Comparison of ENCODE assay signal across 1 cellular context in the genomic region with DNA sequence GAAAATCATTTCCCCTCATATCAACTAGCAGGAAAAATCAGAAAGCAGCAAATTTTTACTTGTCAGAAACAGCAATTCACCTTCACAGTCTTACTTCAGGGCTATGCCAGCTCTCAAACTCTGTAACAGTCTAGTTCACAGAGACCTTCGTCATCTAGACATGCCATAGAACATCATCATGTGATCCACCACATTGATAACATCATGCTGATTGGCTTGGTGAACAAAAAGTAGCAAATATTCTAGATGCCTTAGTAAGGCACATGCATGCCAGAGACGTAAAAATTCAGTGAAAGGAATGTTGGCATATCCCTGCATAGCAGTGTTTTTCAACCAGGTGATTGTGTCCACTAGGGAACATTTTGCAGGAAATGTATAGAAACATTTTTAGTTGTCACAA.
TF ChIP-seq lines count a peak whose summit lies in the region.

No MANE protein-coding gene starts in this region.

TF ChIP-seq in K562, 482 proteins besides CTCF, POLR2A, EP300 and RAD21:
- TF ChIP-seq TFE3 (CRISPR knock-in tag; IDR thresholded peaks at IDR 0.05) (peak; percentile 31; the same call in 1 of the 2 replicates), ZNF408 (CRISPR knock-in tag; IDR thresholded peaks at IDR 0.05; ENCODE audit: low read depth) (no peak)
